ENCODE assay signal across 13 cellular contexts in genomic region chr14:94612174-94612573, GRCh38. TPM values are rescaled to one million over a fixed set of nuclear protein-coding genes. Genes with fewer than 3 reads are reported as not detected.
DNase-seq lines count a peak whose midpoint lies in the region; TF ChIP-seq lines count a peak whose summit lies in the region.
"Had no signal": no experiment of that assay in that cellular context is flagged by ENCODE, and none has a peak within 500 bp of the region (broad histone marks: within the 10 kb centered on the region; RNA-seq: fewer than 3 reads in every experiment).

SERPINA3 (plus strand) TSS chr14:94612391; CDS start chr14:94614442, 2,051 bp downstream.

- H3K4me1 Mint-ChIP-seq in activated T-helper 2 cell treated with anti-CD3 and anti-CD28 coated beads, Interferon-gamma antibody, Interleukin-2, Interleukin-4, amounts not matched to agents 10 μg/mL and 5 μg/mL and 100 μg/mL, durations not matched to agents 14 hours and 24 hours and 36 hours (ENCODE audit: low read depth): no peaks in the 10 kb centered on the region

- intact Hi-C loops in thyroid gland (cut with DNase I): no loop called here
- intact Hi-C loops in activated T-helper 2 cell treated with anti-CD3 and anti-CD28 coated beads, Interferon-gamma antibody, Interleukin-2, Interleukin-4, amounts not matched to agents 10 μg/mL and 5 μg/mL and 100 μg/mL, durations not matched to agents 14 hours and 24 hours and 36 hours (cut with micrococcal nuclease): no loop called here

- H3K36me3 Mint-ChIP-seq in activated T-helper 2 cell treated with anti-CD3 and anti-CD28 coated beads, Interferon-gamma antibody, Interleukin-2, Interleukin-4, amounts not matched to agents 10 μg/mL and 5 μg/mL and 100 μg/mL, durations not matched to agents 14 hours and 24 hours and 36 hours (ENCODE audit: low read depth): no peaks in the 10 kb centered on the region

- H3K4me3 ChIP-seq in fibroblast of villous mesenchyme (ENCODE audit: low read depth, low read length): no peak within 1 kb of the TSS
- no peak within 1 kb of the TSS for H3K4me3 ChIP-seq in muscle layer of colon (ENCODE audit: low read depth in 1 of 2, low read length in 2 of 2)
- no peak within 1 kb of the TSS for H3K4me3 ChIP-seq in thyroid gland (replicated peaks in 1 of 3)
- H3K4me3 ChIP-seq: smooth muscle cell had no signal

- TF ChIP-seq CTCF in fibroblast of villous mesenchyme (IDR thresholded peaks at IDR 0.05; ENCODE audit: insufficient read depth, low read depth, low read length): no peak
- TF ChIP-seq CTCF in thyroid gland (IDR thresholded peaks at IDR 0.05): no peak

- H3K27me3 ChIP-seq in muscle layer of colon (ENCODE audit: control insufficient read depth in 1 of 2, insufficient read depth in 2 of 2, low read length in 2 of 2) (no peaks in the 10 kb centered on the region), thyroid gland (no peaks in the 10 kb centered on the region)

- no peak within 1 kb of the TSS for H3K9ac ChIP-seq in muscle layer of colon (ENCODE audit: low read length)

- in situ Hi-C loops in SK-MEL-5 (cut with HindIII; ENCODE audit: low pct_unique_long_range_greater_than_20kb, low sequenced_read_pairs): no loop called here

- H3K9me3 Mint-ChIP-seq in activated T-helper 2 cell treated with anti-CD3 and anti-CD28 coated beads, Interferon-gamma antibody, Interleukin-2, Interleukin-4, amounts not matched to agents 10 μg/mL and 5 μg/mL and 100 μg/mL, durations not matched to agents 14 hours and 24 hours and 36 hours: peaks cover 6% of the 10 kb centered on the region

- peak; percentile 75 for DNase-seq in SK-MEL-5 (ENCODE audit: low read depth, low spot score)
- DNase-seq in fibroblast of villous mesenchyme (ENCODE audit: low read depth): peak; percentile 19
- no peak for DNase-seq in thyroid gland
- no peak for DNase-seq in activated CD8-positive, alpha-beta memory T cell treated with anti-CD3 and anti-CD28 coated beads for 24 hours
- no peak for DNase-seq in NOMO-1 treated with DMSO at 0.1 percent for 48 hours (lab: John Stamatoyannopoulos, UW; ENCODE audit: unreplicated experiment)
- no peak for DNase-seq in activated T-helper 2 cell treated with anti-CD3 and anti-CD28 coated beads, Interferon-gamma antibody, Interleukin-2, Interleukin-4, amounts not matched to agents 10 μg/mL and 5 μg/mL and 100 μg/mL, durations not matched to agents 14 hours and 24 hours and 36 hours (ENCODE audit: low spot score)
- no peak for DNase-seq in T-helper 2 cell
- DNase-seq: amniotic stem cell; NCI-H748 treated with DMSO at 0.1 percent for 48 hours; stimulated activated CD8-positive, alpha-beta memory T cell treated with anti-CD3 and anti-CD28 coated beads, Interleukin-4, amount 100 ng/mL, for 48 hours; SW 1271 had no signal

- peak within 1 kb of the TSS; percentile 42 for H3K27ac ChIP-seq in muscle layer of colon (ENCODE audit: low read depth, low read length)
- no peak within 1 kb of the TSS for H3K27ac ChIP-seq in thyroid gland

- WGBS in thyroid gland, 2 donors: 69 to 72% methylated on average over 4 of the region's 4 CpGs

- H3K36me3 ChIP-seq in muscle layer of colon (ENCODE audit: insufficient read depth, low read length): peaks cover 3% of the 10 kb centered on the region
- no peaks in the 10 kb centered on the region for H3K36me3 ChIP-seq in thyroid gland

- no peak within 1 kb of the TSS for H3K4me3 Mint-ChIP-seq in activated T-helper 2 cell treated with anti-CD3 and anti-CD28 coated beads, Interferon-gamma antibody, Interleukin-2, Interleukin-4, amounts not matched to agents 10 μg/mL and 5 μg/mL and 100 μg/mL, durations not matched to agents 14 hours and 24 hours and 36 hours (ENCODE audit: low read depth)

- H3K9me3 ChIP-seq in muscle layer of colon (ENCODE audit: low read length) (no peaks in the 10 kb centered on the region), thyroid gland (no peaks in the 10 kb centered on the region)

- no peak within 1 kb of the TSS for H3K27ac Mint-ChIP-seq in activated T-helper 2 cell treated with anti-CD3 and anti-CD28 coated beads, Interferon-gamma antibody, Interleukin-2, Interleukin-4, amounts not matched to agents 10 μg/mL and 5 μg/mL and 100 μg/mL, durations not matched to agents 14 hours and 24 hours and 36 hours

- TF ChIP-seq POLR2A in thyroid gland (IDR thresholded peaks at IDR 0.05): no peak

- H3K4me1 ChIP-seq in muscle layer of colon (ENCODE audit: insufficient read depth, low read length): peaks cover 6% of the 10 kb centered on the region
- no peaks in the 10 kb centered on the region for H3K4me1 ChIP-seq in thyroid gland

- H3K27me3 Mint-ChIP-seq in activated T-helper 2 cell treated with anti-CD3 and anti-CD28 coated beads, Interferon-gamma antibody, Interleukin-2, Interleukin-4, amounts not matched to agents 10 μg/mL and 5 μg/mL and 100 μg/mL, durations not matched to agents 14 hours and 24 hours and 36 hours (ENCODE audit: low read depth): no peaks in the 10 kb centered on the region

RNA-seq across cellular contexts. Expression of gene SERPINA3, which starts in this region (rescaled TPM):
- total RNA-seq in SK-MEL-5 (2014; rRNA removed; shearing (Covaris generic)): 195 and 196 TPM in 2 replicates
- 715 and 825 TPM in 2 replicates for polyA plus RNA-seq in SK-MEL-5 (2015; cell fraction: cytosol; rRNA removed)
- polyA plus RNA-seq in SK-MEL-5 (2015; cell fraction: nucleus; rRNA removed): 137 and 158 TPM in 2 replicates
- 0.32 TPM in 1 of 2 replicates, not detected in the other for total RNA-seq in fibroblast of villous mesenchyme
- total RNA-seq in thyroid gland: 100 to 1,000 TPM in 1 of 4 donors, 10 to 100 TPM in 3; 16.3 to 200 (median 91.1) TPM
- not detected in 2 replicates for total RNA-seq in activated T-helper 2 cell treated with anti-CD3 and anti-CD28 coated beads, Interferon-gamma antibody, Interleukin-2, Interleukin-4, amounts not matched to agents 10 μg/mL and 5 μg/mL and 100 μg/mL, durations not matched to agents 14 hours and 24 hours and 36 hours

Comparison
In these comparisons a context has a peak if more than half of its experiments do, and no peak if none do; other contexts are left out.
1. RNA of gene SERPINA3 (total RNA-seq): 195 to 196 TPM in SK-MEL-5 and 16.3 to 200 TPM in thyroid gland; 0.32 TPM in fibroblast of villous mesenchyme and not detected in activated T-helper 2 cell treated with anti-CD3 and anti-CD28 coated beads, Interferon-gamma antibody, Interleukin-2, Interleukin-4, amounts not matched to agents 10 μg/mL and 5 μg/mL and 100 μg/mL, durations not matched to agents 14 hours and 24 hours and 36 hours; every median in the first group is over 10 times any median in the second.
2. Peak in DNase-seq in fibroblast of villous mesenchyme; RNA of the gene not detected or under 1 TPM.